ENCODE assay signal across 11 cellular contexts in genomic region chr19:17560205-17560595, GRCh38. TPM values are rescaled to one million over a fixed set of nuclear protein-coding genes. Genes with fewer than 3 reads are reported as not detected.
DNase-seq lines count a peak whose midpoint lies in the region; ATAC-seq and TF ChIP-seq lines count a peak whose summit lies in the region.
"Had no signal": no experiment of that assay in that cellular context is flagged by ENCODE, and none has a peak within 500 bp of the region (broad histone marks: within the 10 kb centered on the region; RNA-seq: fewer than 3 reads in every experiment).

No MANE protein-coding gene starts in this region.

- H3K36me3 ChIP-seq in brain microvascular endothelial cell (replicated peaks) (peaks cover 53% of the 10 kb centered on the region), subcutaneous abdominal adipose tissue (ENCODE audit: control insufficient read depth in 5 of 5, insufficient read depth in 5 of 5, low read length in 5 of 5) (peaks cover 2 to 37% (median 35%) of the 10 kb centered on the region in 5 donors), A673 (ENCODE audit: insufficient read depth, low read length, poor library complexity, severe bottlenecking) (peaks cover 56% of the 10 kb centered on the region)
- H3K36me3 ChIP-seq: ovary had no signal

- in situ Hi-C loops in brain microvascular endothelial cell (cut with HindIII; ENCODE audit: low pct_ligation_motif_present, low sequenced_read_pairs) = no loop called here

- BruUV-seq in A673 (replicated peaks; lab: Mats Ljungman, UMichigan) = no TSS peak

- peak overlapping the region; percentile 96 for H3K27ac ChIP-seq in brain microvascular endothelial cell
- H3K27ac ChIP-seq in subcutaneous abdominal adipose tissue (ENCODE audit: low read depth, low read length) = peak overlapping the region; percentile 69
- no peak overlapping the region for H3K27ac ChIP-seq in A673 (ENCODE audit: low read depth, low read length, poor library complexity, severe bottlenecking)
- H3K27ac ChIP-seq: ovary had no signal

- no peaks in the 10 kb centered on the region for H3K9me3 ChIP-seq in subcutaneous abdominal adipose tissue (ENCODE audit: control insufficient read depth in 5 of 5, low read length in 5 of 5)
- no peaks in the 10 kb centered on the region for H3K9me3 ChIP-seq in A673 (ENCODE audit: low read depth, low read length, poor library complexity, severe bottlenecking)
- H3K9me3 ChIP-seq: ovary had no signal

- no peaks in the 10 kb centered on the region for H3K9me3 Mint-ChIP-seq in activated naive CD8-positive, alpha-beta T cell (ENCODE audit: low read depth)
- H3K9me3 Mint-ChIP-seq in activated naive CD8-positive, alpha-beta T cell treated with anti-CD3 and anti-CD28 coated beads, Interleukin-2, amount 50 U/mL, for 24 hours = no peaks in the 10 kb centered on the region

- intact Hi-C loops in A673 (cut with micrococcal nuclease; ENCODE audit: unreplicated experiment) = no loop called here

- DNase-seq in activated naive CD8-positive, alpha-beta T cell treated with anti-CD3 and anti-CD28 coated beads, Interleukin-2, amount 50 U/mL, for 24 hours = no peak
- DNase-seq in brain microvascular endothelial cell (peak; percentile 99), iris pigment epithelial cell (ENCODE audit: low read depth) (peak; percentile 100), A673 (ENCODE audit: low spot score) (no peak), hippocampal formation (lab: John Stamatoyannopoulos, UW) (no peak)
- DNase-seq: OCI-M1; ovary; stimulated activated CD8-positive, alpha-beta memory T cell treated with anti-CD3 and anti-CD28 coated beads, Interleukin-4, amount 100 ng/mL, for 48 hours had no signal

- peak overlapping the region; percentile 11 for H3K4me3 Mint-ChIP-seq in activated naive CD8-positive, alpha-beta T cell
- H3K4me3 Mint-ChIP-seq in activated naive CD8-positive, alpha-beta T cell treated with anti-CD3 and anti-CD28 coated beads, Interleukin-2, amount 50 U/mL, for 24 hours = no peak overlapping the region

- peak overlapping the region; percentile 72 for H3K27ac Mint-ChIP-seq in activated naive CD8-positive, alpha-beta T cell
- no peak overlapping the region for H3K27ac Mint-ChIP-seq in activated naive CD8-positive, alpha-beta T cell treated with anti-CD3 and anti-CD28 coated beads, Interleukin-2, amount 50 U/mL, for 24 hours

- peak overlapping the region in 2 of 5 donors; percentile 8 to 14 for H3K9ac ChIP-seq in subcutaneous abdominal adipose tissue (ENCODE audit: low read length in 5 of 5)

- CTCF ChIA-PET in A673 (lab: Charles Lee) = no interaction called here

- H3K27me3 Mint-ChIP-seq in activated naive CD8-positive, alpha-beta T cell = no peaks in the 10 kb centered on the region
- H3K27me3 Mint-ChIP-seq in activated naive CD8-positive, alpha-beta T cell treated with anti-CD3 and anti-CD28 coated beads, Interleukin-2, amount 50 U/mL, for 24 hours = no peaks in the 10 kb centered on the region

- H3K27me3 ChIP-seq in brain microvascular endothelial cell (replicated peaks) (no peaks in the 10 kb centered on the region), subcutaneous abdominal adipose tissue (ENCODE audit: control insufficient read depth in 5 of 5, insufficient read depth in 4 of 5, low read length in 5 of 5) (no peaks in the 10 kb centered on the region), A673 (replicated peaks; ENCODE audit: insufficient read depth, low read depth, low read length, poor library complexity) (no peaks in the 10 kb centered on the region)
- H3K27me3 ChIP-seq: ovary had no signal

- TF ChIP-seq CTCF in brain microvascular endothelial cell (IDR thresholded peaks at IDR 0.05; ENCODE audit: low read depth, low read length, missing control alignments) (no peak), A673 (conservative IDR thresholded peaks at IDR 0.05; ENCODE audit: low read depth, low read length) (no peak)

- no peak for ATAC-seq in activated naive CD8-positive, alpha-beta T cell treated with anti-CD3 and anti-CD28 coated beads, Interleukin-2, amount 50 U/mL, for 24 hours
- ATAC-seq in GM21390 (IDR thresholded peaks at IDR 0.05; ENCODE audit: unreplicated experiment) = no peak

- H3K4me3 ChIP-seq in brain microvascular endothelial cell (ENCODE audit: low read depth, low read length) = no peak overlapping the region
- H3K4me3 ChIP-seq in subcutaneous abdominal adipose tissue (ENCODE audit: low read depth in 1 of 5, low read length in 5 of 5) = no peak overlapping the region
- no peak overlapping the region for H3K4me3 ChIP-seq in A673 (ENCODE audit: low read depth, low read length, poor library complexity, severe bottlenecking)
- H3K4me3 ChIP-seq: ovary had no signal

- H3K4me1 ChIP-seq in subcutaneous abdominal adipose tissue (ENCODE audit: control insufficient read depth in 5 of 5, insufficient read depth in 5 of 5, low read length in 5 of 5) (peaks cover under 1 to 58% (median 37%) of the 10 kb centered on the region in 5 donors), A673 (ENCODE audit: insufficient read depth, low read length, poor library complexity, severe bottlenecking) (peaks cover under 1% of the 10 kb centered on the region)

- POLR2A ChIA-PET in A673 (lab: Charles Lee; ENCODE audit: low non-redundant PET) = no interaction called here

- peaks cover 4% of the 10 kb centered on the region for H3K36me3 Mint-ChIP-seq in activated naive CD8-positive, alpha-beta T cell
- peaks cover 45% of the 10 kb centered on the region for H3K36me3 Mint-ChIP-seq in activated naive CD8-positive, alpha-beta T cell treated with anti-CD3 and anti-CD28 coated beads, Interleukin-2, amount 50 U/mL, for 24 hours (ENCODE audit: low read depth)

- peaks cover 14% of the 10 kb centered on the region for H3K4me1 Mint-ChIP-seq in activated naive CD8-positive, alpha-beta T cell (ENCODE audit: low read depth)
- H3K4me1 Mint-ChIP-seq in activated naive CD8-positive, alpha-beta T cell treated with anti-CD3 and anti-CD28 coated beads, Interleukin-2, amount 50 U/mL, for 24 hours = peaks cover 8% of the 10 kb centered on the region

RNA-seq across cellular contexts. Expression of gene COLGALT1, which starts 4.8 kb away (rescaled TPM):
- total RNA-seq in A673 (2021) = 91.3 and 93.5 TPM in 2 replicates

RNA-seq across cellular contexts. Expression of gene PGLS, which starts 48.8 kb away (rescaled TPM):
- 80.1 and 94.4 TPM in 2 replicates for total RNA-seq in A673 (2021)

Comparison
In these comparisons a context has a peak if more than half of its experiments do, and no peak if none do; other contexts are left out.
1. DNase-seq: peak in brain microvascular endothelial cell (single experiment) and iris pigment epithelial cell (single experiment); none in activated naive CD8-positive, alpha-beta T cell treated with anti-CD3 and anti-CD28 coated beads, Interleukin-2, amount 50 U/mL, for 24 hours (single experiment), A673 (single experiment) and hippocampal formation (0 of 2).